8 cellular contexts compared by ENCODE assay signal in the genomic region with DNA sequence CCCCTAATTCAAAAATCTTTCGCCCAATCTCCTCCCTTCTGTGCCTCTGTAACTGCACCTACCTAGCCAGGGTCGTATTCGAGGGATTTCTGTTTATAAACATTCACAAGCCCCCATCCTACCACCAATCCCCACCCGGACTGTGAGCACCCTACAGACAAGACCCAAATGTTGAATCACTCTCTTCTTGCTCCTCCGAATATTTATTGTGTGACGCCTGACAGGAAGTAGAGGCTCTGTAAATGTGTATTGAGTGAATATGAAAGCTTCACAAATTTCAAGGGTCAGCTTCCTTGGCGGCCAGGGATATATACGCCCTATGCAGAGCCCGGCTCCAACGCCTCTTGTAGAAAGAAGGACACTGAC. TPM values are rescaled to one million over a fixed set of nuclear protein-coding genes. Genes with fewer than 3 reads are reported as not detected.
DNase-seq lines count a peak whose midpoint lies in the region; ATAC-seq and TF ChIP-seq lines count a peak whose summit lies in the region.

No MANE protein-coding gene starts in this region.

- 21 to 23% methylated on average over 10 of the region's 10 CpGs for WGBS in upper lobe of left lung, 2 donors

- TF ChIP-seq CTCF in C4-2B (conservative IDR thresholded peaks at IDR 0.05), result no peak
- TF ChIP-seq CTCF in left lung (IDR thresholded peaks at IDR 0.05), result no peak
- TF ChIP-seq CTCF in upper lobe of left lung (IDR thresholded peaks at IDR 0.05), result no peak

- intact Hi-C loops in left lung (cut with DNase I), result no loop called here

- peak; percentile 74 for DNase-seq in HCEC 1CT
- DNase-seq in activated naive CD8-positive, alpha-beta T cell treated with anti-CD3 and anti-CD28 coated beads for 36 hours, result no peak
- no peak for DNase-seq in left lung
- no peak for DNase-seq in upper lobe of left lung
- no peak for DNase-seq in ecto neural progenitor cell (ENCODE audit: low spot score)
- DNase-seq in NCI-H1436 treated with DMSO at 0.1 percent for 48 hours (lab: John Stamatoyannopoulos, UW), result no peak

- no peaks in the 10 kb centered on the region for H3K9me3 Mint-ChIP-seq in activated naive CD8-positive, alpha-beta T cell treated with anti-CD3 and anti-CD28 coated beads for 36 hours

- ATAC-seq in left lung (no peak), upper lobe of left lung (ENCODE audit: low FRiP score in 2 of 2) (no peak), GM19324 (IDR thresholded peaks at IDR 0.05; ENCODE audit: low FRiP score, unreplicated experiment) (no peak)

- peaks cover 19% of the 10 kb centered on the region for H3K27me3 Mint-ChIP-seq in activated naive CD8-positive, alpha-beta T cell treated with anti-CD3 and anti-CD28 coated beads for 36 hours

- peak overlapping the region; percentile 95 for H3K27ac Mint-ChIP-seq in activated naive CD8-positive, alpha-beta T cell treated with anti-CD3 and anti-CD28 coated beads for 36 hours

- H3K4me3 ChIP-seq in left lung, result peak overlapping the region; percentile 78 to 83
- peak overlapping the region; percentile 76 to 99 (median 88) for H3K4me3 ChIP-seq in upper lobe of left lung

- peak overlapping the region; percentile 76 for H3K4me3 Mint-ChIP-seq in activated naive CD8-positive, alpha-beta T cell treated with anti-CD3 and anti-CD28 coated beads for 36 hours

- no peaks in the 10 kb centered on the region for H3K9me3 ChIP-seq in left lung
- H3K9me3 ChIP-seq in upper lobe of left lung, result no peaks in the 10 kb centered on the region

- H3K36me3 Mint-ChIP-seq in activated naive CD8-positive, alpha-beta T cell treated with anti-CD3 and anti-CD28 coated beads for 36 hours, result peaks cover 21% of the 10 kb centered on the region

- TF ChIP-seq POLR2A in upper lobe of left lung (IDR thresholded peaks at IDR 0.05), result no peak

- no peak for TF ChIP-seq EP300 in upper lobe of left lung (IDR thresholded peaks at IDR 0.05)

- H3K4me1 ChIP-seq in left lung (peaks cover 4 to 20% of the 10 kb centered on the region in 2 donors), upper lobe of left lung (peaks cover 9 to 23% (median 16%) of the 10 kb centered on the region in 4 donors)

- H3K4me1 Mint-ChIP-seq in activated naive CD8-positive, alpha-beta T cell treated with anti-CD3 and anti-CD28 coated beads for 36 hours, result peaks cover 11% of the 10 kb centered on the region

- H3K27me3 ChIP-seq in left lung (peaks cover 0 to 34% of the 10 kb centered on the region in 2 donors), upper lobe of left lung (no peaks in the 10 kb centered on the region)

- H3K27ac ChIP-seq in C4-2B (peak overlapping the region; percentile 91), left lung (peak overlapping the region; percentile 87 to 92), upper lobe of left lung (peak overlapping the region; percentile 84 to 97 (median 84))

- no peaks in the 10 kb centered on the region for H3K36me3 ChIP-seq in left lung
- H3K36me3 ChIP-seq in upper lobe of left lung, result no peaks in the 10 kb centered on the region

RNA-seq across cellular contexts. Expression of gene BDH1, which starts 1.6 kb away (rescaled TPM):
- 10 to 100 TPM; 63.5 to 71.0 TPM for total RNA-seq in activated naive CD8-positive, alpha-beta T cell treated with anti-CD3 and anti-CD28 coated beads for 36 hours
- 10 to 100 TPM; 15.5 to 22.0 TPM for total RNA-seq in left lung
- total RNA-seq in upper lobe of left lung, result 10 to 100 TPM; 13.5 to 30.4 (median 23.0) TPM
